Comparison of ENCODE assay signal across 8 cellular contexts in genomic region chr19:57850553-57851017, GRCh38. TPM values are rescaled to one million over a fixed set of nuclear protein-coding genes. Genes with fewer than 3 reads are reported as not detected.
DNase-seq lines count a peak whose midpoint lies in the region; ATAC-seq and TF ChIP-seq lines count a peak whose summit lies in the region.

No MANE protein-coding gene starts in this region.

- H3K27me3 Mint-ChIP-seq in activated CD4-positive, alpha-beta memory T cell treated with anti-CD3 and anti-CD28 coated beads, Interleukin-2, amount 10 ng/mL, durations not matched to agents 7 days and 5 days: no peaks in the 10 kb centered on the region

- peak overlapping the region; percentile 94 for H3K27ac Mint-ChIP-seq in activated CD4-positive, alpha-beta memory T cell treated with anti-CD3 and anti-CD28 coated beads, Interleukin-2, amount 10 ng/mL, durations not matched to agents 7 days and 5 days

- H3K27ac ChIP-seq in C4-2B: peak overlapping the region; percentile 72

- H3K4me3 ChIP-seq in retinal pigment epithelial cell (ENCODE audit: low read length): peak overlapping the region; percentile 90

- peaks cover 17% of the 10 kb centered on the region for H3K9me3 Mint-ChIP-seq in activated CD4-positive, alpha-beta memory T cell treated with anti-CD3 and anti-CD28 coated beads, Interleukin-2, amount 10 ng/mL, durations not matched to agents 7 days and 5 days

- POLR2A ChIA-PET in activated CD4-positive, alpha-beta memory T cell treated with anti-CD3 and anti-CD28 coated beads, Interleukin-2, amount 10 ng/mL, durations not matched to agents 7 days and 5 days (lab: Charles Lee): interaction anchor here (0.6 to 2.4 kb wide), 7 partner anchors 13 to 475 kb away, joined by 3 to 14 read pairs (median 4); partner anchors contain the start of genes ZNF417, ZNF552 and ZNF586

- peak overlapping the region; percentile 96 for H3K4me3 Mint-ChIP-seq in activated CD4-positive, alpha-beta memory T cell treated with anti-CD3 and anti-CD28 coated beads, Interleukin-2, amount 10 ng/mL, durations not matched to agents 7 days and 5 days

- TF ChIP-seq CTCF in C4-2B (conservative IDR thresholded peaks at IDR 0.05) (no peak), retinal pigment epithelial cell (conservative IDR thresholded peaks at IDR 0.05; ENCODE audit: low read depth, low read length) (no peak)

- peaks cover 31% of the 10 kb centered on the region for H3K4me1 Mint-ChIP-seq in activated CD4-positive, alpha-beta memory T cell treated with anti-CD3 and anti-CD28 coated beads, Interleukin-2, amount 10 ng/mL, durations not matched to agents 7 days and 5 days

- peaks cover 73% of the 10 kb centered on the region for H3K36me3 Mint-ChIP-seq in activated CD4-positive, alpha-beta memory T cell treated with anti-CD3 and anti-CD28 coated beads, Interleukin-2, amount 10 ng/mL, durations not matched to agents 7 days and 5 days (ENCODE audit: low read depth)

- no peak for ATAC-seq in GM18873 (IDR thresholded peaks at IDR 0.05; ENCODE audit: low FRiP score, unreplicated experiment)

- CTCF ChIA-PET in activated CD4-positive, alpha-beta memory T cell treated with anti-CD3 and anti-CD28 coated beads, Interleukin-2, amount 10 ng/mL, durations not matched to agents 7 days and 5 days (lab: Charles Lee): interaction anchor here (0.6 to 1.5 kb wide), 2 partner anchors 31 to 703 kb away, joined by 3 to 4 read pairs; no protein-coding TSS in a partner anchor

- DNase-seq in HUDEP-2 (lab: John Stamatoyannopoulos, UW; ENCODE audit: unreplicated experiment in 76 of 76) (peak in 58 of 76 experiments; percentile 3 to 81 (median 42)), glomerular visceral epithelial cell (ENCODE audit: extremely low spot score) (peak; percentile 89), retinal pigment epithelial cell (ENCODE audit: low read depth) (peak; percentile 79), C1 segment of cervical spinal cord (lab: John Stamatoyannopoulos, UW) (no peak), dedifferentiated amniotic fluid mesenchymal stem cell (ENCODE audit: extremely low spot score) (no peak)
- DNase-seq in activated CD4-positive, alpha-beta memory T cell treated with anti-CD3 and anti-CD28 coated beads, Interleukin-2, amount 10 ng/mL, durations not matched to agents 7 days and 5 days: peak; percentile 32

RNA-seq across cellular contexts. Expression of gene ZNF587, which starts 0.9 kb away (rescaled TPM):
- 10 to 100 TPM; 34.9 to 36.2 TPM for total RNA-seq in activated CD4-positive, alpha-beta memory T cell treated with anti-CD3 and anti-CD28 coated beads, Interleukin-2, amount 10 ng/mL, durations not matched to agents 7 days and 5 days

RNA-seq across cellular contexts. Expression of gene ZNF587B, which starts 20.5 kb away (rescaled TPM):
- 10 to 100 TPM; 14.0 to 14.6 TPM for total RNA-seq in activated CD4-positive, alpha-beta memory T cell treated with anti-CD3 and anti-CD28 coated beads, Interleukin-2, amount 10 ng/mL, durations not matched to agents 7 days and 5 days

RNA-seq across cellular contexts. Expression of gene ZNF552, which starts 35.9 kb away (rescaled TPM):
- total RNA-seq in activated CD4-positive, alpha-beta memory T cell treated with anti-CD3 and anti-CD28 coated beads, Interleukin-2, amount 10 ng/mL, durations not matched to agents 7 days and 5 days: 1 to 10 TPM; 8.4 to 8.6 TPM

RNA-seq across cellular contexts. Expression of gene ZNF814, which starts 38.3 kb away (rescaled TPM):
- 1 to 10 TPM; 9.3 to 9.6 TPM for total RNA-seq in activated CD4-positive, alpha-beta memory T cell treated with anti-CD3 and anti-CD28 coated beads, Interleukin-2, amount 10 ng/mL, durations not matched to agents 7 days and 5 days

Comparison
In these comparisons a context has a peak if more than half of its experiments do, and no peak if none do; other contexts are left out.
1. DNase-seq: peak in HUDEP-2 (58 of 76), activated CD4-positive, alpha-beta memory T cell treated with anti-CD3 and anti-CD28 coated beads, Interleukin-2, amount 10 ng/mL, durations not matched to agents 7 days and 5 days (single experiment), glomerular visceral epithelial cell (single experiment) and retinal pigment epithelial cell (single experiment); none in C1 segment of cervical spinal cord (0 of 14) and dedifferentiated amniotic fluid mesenchymal stem cell (single experiment).